ENCODE assay signal across 33 cellular contexts in genomic region chr20:51725584-51726176, GRCh38. TPM values are rescaled to one million over a fixed set of nuclear protein-coding genes. Genes with fewer than 3 reads are reported as not detected.
DNase-seq lines count a peak whose midpoint lies in the region; ATAC-seq and TF ChIP-seq lines count a peak whose summit lies in the region.
"Had no signal": no experiment of that assay in that cellular context is flagged by ENCODE, and none has a peak within 500 bp of the region (broad histone marks: within the 10 kb centered on the region; RNA-seq: fewer than 3 reads in every experiment).

No MANE protein-coding gene starts in this region.

- intact Hi-C loops in Caco-2 (cut with micrococcal nuclease; ENCODE audit: unreplicated experiment) (loop anchor here (1.0 kb wide), 1 partner anchor 28 kb away; no protein-coding TSS in a partner anchor), Panc1 (cut with micrococcal nuclease; ENCODE audit: unreplicated experiment) (no loop called here), esophagus muscularis mucosa (cut with DNase I) (no loop called here)

- CTCF ChIA-PET in Caco-2 (lab: Charles Lee) (no interaction called here), Panc1 (lab: Charles Lee) (no interaction called here)

- DNase-seq in Caco-2 (no peak), HuH-7.5 (ENCODE audit: low spot score) (peak; percentile 58), Panc1 (ENCODE audit: low read depth, low spot score) (no peak), foreskin melanocyte (peak; percentile 53), esophagus muscularis mucosa (ENCODE audit: extremely low spot score) (no peak), omental fat pad (ENCODE audit: low spot score) (no peak), ecto neural progenitor cell (ENCODE audit: low spot score) (no peak)
- DNase-seq: activated CD4-positive, alpha-beta T cell treated with anti-CD3 and anti-CD28 coated beads, Interleukin-2, amount 50 U/mL, for 4 hours; activated naive CD4-positive, alpha-beta T cell; BE2C; CD8-positive, alpha-beta T cell; EL; endodermal cell; esophagus squamous epithelium; foreskin keratinocyte; H7; heart left ventricle; Kasumi-1; midbrain; MV-4-11; naive B cell; NCI-H1436 treated with DMSO at 0.1 percent for 48 hours; NCI-H2171 treated with DMSO at 0.1 percent for 48 hours; NCI-H510A treated with DMSO at 0.1 percent for 48 hours; Peyer's patch; stimulated activated CD4-positive, alpha-beta T cell treated with anti-CD3 and anti-CD28 coated beads, Interleukin-15, amount 100 ng/mL, for 24 hours; stimulated activated CD4-positive, alpha-beta T cell treated with anti-CD3 and anti-CD28 coated beads, Interleukin-4, amount 100 ng/mL, for 4 hours had no signal

- WGBS in esophagus muscularis mucosa = 85% methylated on average over 13 of the region's 13 CpGs

- H3K27me3 ChIP-seq in Caco-2 (replicated peaks; ENCODE audit: control insufficient read depth, insufficient read depth, low read length) (no peaks in the 10 kb centered on the region), Panc1 (ENCODE audit: control insufficient read depth, insufficient read depth, low read length) (no peaks in the 10 kb centered on the region), esophagus muscularis mucosa (no peaks in the 10 kb centered on the region)
- H3K27me3 ChIP-seq: BE2C, esophagus squamous epithelium, foreskin keratinocyte, heart left ventricle, Peyer's patch, tibial nerve had no signal

- no TSS peak for BruUV-seq in Caco-2 (replicated peaks; lab: Mats Ljungman, UMichigan)
- no TSS peak for BruUV-seq in Panc1 (replicated peaks; lab: Mats Ljungman, UMichigan)

- H3K4me1 Mint-ChIP-seq in Caco-2 (ENCODE audit: low read depth, unreplicated experiment) = peaks cover 30% of the 10 kb centered on the region
- H3K4me1 Mint-ChIP-seq: central memory CD8-positive, alpha-beta T cell; naive B cell had no signal

- peak overlapping the region; percentile 13 for H3K27ac Mint-ChIP-seq in Caco-2 (ENCODE audit: unreplicated experiment)
- H3K27ac Mint-ChIP-seq: CD8-positive, alpha-beta T cell; endodermal cell; naive B cell; T-helper 1 cell treated with Interleukin-12 subunit alpha and Interleukin-12 subunit beta and Interleukin-4 antibody, amounts not matched to agents 30 μg/mL and 1 μg/mL, for 36 hours had no signal

- POLR2A ChIA-PET in Caco-2 (lab: Charles Lee) = no interaction called here
- POLR2A ChIA-PET in Panc1 (lab: Charles Lee) = no interaction called here

- TF ChIP-seq CTCF in Caco-2 (IDR thresholded peaks at IDR 0.05; ENCODE audit: insufficient read depth in 1 of 2, low read depth in 1 of 2, low read length in 1 of 2, severe bottlenecking in 1 of 2, unreplicated experiment in 1 of 2) (no peak), Panc1 (IDR thresholded peaks at IDR 0.05) (no peak), esophagus muscularis mucosa (IDR thresholded peaks at IDR 0.05) (no peak), omental fat pad (IDR thresholded peaks at IDR 0.05) (no peak)

- H3K9me3 ChIP-seq in Caco-2 (no peaks in the 10 kb centered on the region), Panc1 (ENCODE audit: control insufficient read depth, insufficient read depth, low read depth, low read length) (no peaks in the 10 kb centered on the region), esophagus muscularis mucosa (no peaks in the 10 kb centered on the region)
- H3K9me3 ChIP-seq: BE2C, esophagus squamous epithelium, heart left ventricle, Peyer's patch, tibial nerve had no signal

- no peak overlapping the region for H3K4me3 ChIP-seq in Caco-2 (ENCODE audit: low read depth, low read length)
- H3K4me3 ChIP-seq in Panc1 (ENCODE audit: low read depth in 2 of 2, low read length in 2 of 2) = no peak overlapping the region
- H3K4me3 ChIP-seq in esophagus muscularis mucosa = no peak overlapping the region
- H3K4me3 ChIP-seq: esophagus squamous epithelium, GM12878, heart left ventricle, Peyer's patch, SK-N-MC, tibial nerve had no signal

- no peaks in the 10 kb centered on the region for H3K27me3 Mint-ChIP-seq in Caco-2 (ENCODE audit: insufficient read depth, unreplicated experiment)
- H3K27me3 Mint-ChIP-seq: central memory CD8-positive, alpha-beta T cell had no signal

- H3K27ac ChIP-seq in Panc1 (ENCODE audit: low read length) (peak overlapping the region; percentile 58), esophagus muscularis mucosa (replicated peaks in 1 of 4) (no peak overlapping the region)
- H3K27ac ChIP-seq: esophagus squamous epithelium, foreskin keratinocyte, heart left ventricle, Peyer's patch, SK-N-MC, tibial nerve had no signal

- no peak for TF ChIP-seq EP300 in esophagus muscularis mucosa (IDR thresholded peaks at IDR 0.05)

- H3K36me3 Mint-ChIP-seq in Caco-2 (ENCODE audit: insufficient read depth, unreplicated experiment) = peaks cover 50% of the 10 kb centered on the region
- H3K36me3 Mint-ChIP-seq: CD8-positive, alpha-beta T cell; naive B cell had no signal

- in situ Hi-C loops in Panc1 (cut with HindIII; ENCODE audit: low pct_unique_long_range_greater_than_20kb, low sequenced_read_pairs) = no loop called here

- H3K36me3 ChIP-seq in Caco-2 (ENCODE audit: control insufficient read depth, insufficient read depth, low read length) (no peaks in the 10 kb centered on the region; the same call in 1 of the 2 replicates), Panc1 (ENCODE audit: control insufficient read depth, insufficient read depth, low read length) (no peaks in the 10 kb centered on the region), esophagus muscularis mucosa (peaks cover 4 to 26% (median 8%) of the 10 kb centered on the region in 4 donors)
- H3K36me3 ChIP-seq: BE2C, tibial nerve had no signal

- H3K4me1 ChIP-seq in Caco-2 (peaks cover 22% of the 10 kb centered on the region), Panc1 (ENCODE audit: control insufficient read depth, insufficient read depth, low read length) (0 out of 2 replicates have a peak, but pooled peaks cover 5% of the 10 kb centered on the region), esophagus muscularis mucosa (peaks cover 0 to 3% (median 0%) of the 10 kb centered on the region in 4 donors)
- H3K4me1 ChIP-seq: BE2C, esophagus squamous epithelium, foreskin keratinocyte, heart left ventricle, Peyer's patch, tibial nerve had no signal

- ATAC-seq in Panc1 (peak; percentile 86), GM21529 (IDR thresholded peaks at IDR 0.05; ENCODE audit: unreplicated experiment) (no peak), omental fat pad (ENCODE audit: low FRiP score) (no peak)
- ATAC-seq: CD8-positive, alpha-beta T cell; foreskin keratinocyte; GM12878; heart left ventricle had no signal

- H3K9me3 Mint-ChIP-seq in Caco-2 (ENCODE audit: unreplicated experiment) = no peaks in the 10 kb centered on the region
- H3K9me3 Mint-ChIP-seq: CD8-positive, alpha-beta T cell; central memory CD8-positive, alpha-beta T cell; endodermal cell; T-helper 1 cell treated with Interleukin-12 subunit alpha and Interleukin-12 subunit beta and Interleukin-4 antibody, amounts not matched to agents 30 μg/mL and 1 μg/mL, for 36 hours had no signal

- H3K4me3 Mint-ChIP-seq in Caco-2 (ENCODE audit: unreplicated experiment) = no peak overlapping the region
- H3K4me3 Mint-ChIP-seq: CD8-positive, alpha-beta T cell; central memory CD8-positive, alpha-beta T cell; endodermal cell; naive B cell; T-helper 1 cell treated with Interleukin-12 subunit alpha and Interleukin-12 subunit beta and Interleukin-4 antibody, amounts not matched to agents 30 μg/mL and 1 μg/mL, for 36 hours had no signal

- TF ChIP-seq POLR2A in esophagus muscularis mucosa (IDR thresholded peaks at IDR 0.05; ENCODE audit: low read depth) = no peak

RNA-seq across cellular contexts. Expression of gene ATP9A, which starts 42.5 kb away (rescaled TPM):
- total RNA-seq in Caco-2 (2022) = 102 and 104 TPM in 2 replicates
- total RNA-seq in Panc1 (2021; ENCODE audit: unreplicated experiment) = 8.7 TPM
- polyA plus RNA-seq in Panc1 (2012; ENCODE audit: insufficient read length) = 20.5 TPM
- 10 to 100 TPM; 44.4 to 70.9 (median 56.0) TPM for total RNA-seq in esophagus muscularis mucosa
- 100 to 1,000 TPM in 1 of 4 donors, 10 to 100 TPM in 3; 16.7 to 129 (median 55.0) TPM for total RNA-seq in omental fat pad

Comparison
In these comparisons a context has a peak if more than half of its experiments do, and no peak if none do; other contexts are left out.
1. DNase-seq: peak in HuH-7.5 (single experiment) and foreskin melanocyte (single experiment); none in Caco-2 (0 of 2), Panc1 (single experiment), esophagus muscularis mucosa (single experiment), omental fat pad (single experiment) and ecto neural progenitor cell (single experiment).